Comparison of ENCODE assay signal across 11 cellular contexts in genomic region chr10:27482984-27483956, GRCh38. TPM values are rescaled to one million over a fixed set of nuclear protein-coding genes. Genes with fewer than 3 reads are reported as not detected.
DNase-seq lines count a peak whose midpoint lies in the region; ATAC-seq, FAIRE-seq and TF ChIP-seq lines count a peak whose summit lies in the region.
"Had no signal": no experiment of that assay in that cellular context is flagged by ENCODE, and none has a peak within 500 bp of the region (broad histone marks: within the 10 kb centered on the region; RNA-seq: fewer than 3 reads in every experiment).

No MANE protein-coding gene starts in this region.

- H3K9me3 Mint-ChIP-seq in type B pancreatic cell: no peaks in the 10 kb centered on the region

- peak overlapping the region; percentile 27 for H3K4me3 Mint-ChIP-seq in type B pancreatic cell

- H3K27ac Mint-ChIP-seq in type B pancreatic cell: peak overlapping the region; percentile 83

- no peaks in the 10 kb centered on the region for H3K4me1 Mint-ChIP-seq in type B pancreatic cell (ENCODE audit: unreplicated experiment)

- TF ChIP-seq CTCF in VCaP (conservative IDR thresholded peaks at IDR 0.05) (no peak), type B pancreatic cell (conservative IDR thresholded peaks at IDR 0.05) (no peak)

- no peaks in the 10 kb centered on the region for H3K36me3 Mint-ChIP-seq in type B pancreatic cell

- peaks cover 9% of the 10 kb centered on the region for H3K27me3 Mint-ChIP-seq in type B pancreatic cell

- peak; percentile 30 for FAIRE-seq in islet of Langerhans (lab: Jason Lieb, UNC)

- DNase-seq in DMS 273 (lab: John Stamatoyannopoulos, UW; ENCODE audit: unreplicated experiment) (peak; percentile 14), DMS 273 treated with DMSO at 0.1 percent for 48 hours (lab: John Stamatoyannopoulos, UW) (no peak), type B pancreatic cell (ENCODE audit: extremely low spot score, unreplicated experiment) (no peak), T-helper 1 cell (no peak), GF-D8 (lab: John Stamatoyannopoulos, UW) (no peak)
- DNase-seq: NCI-H1694 had no signal

- peak overlapping the region; percentile 89 for H3K27ac ChIP-seq in VCaP
- H3K27ac ChIP-seq: 22Rv1 had no signal

- ATAC-seq in GM21723 (IDR thresholded peaks at IDR 0.05; ENCODE audit: unreplicated experiment): no peak
- ATAC-seq: activated CD4-positive, CD25-positive, alpha-beta regulatory T cell treated with anti-CD3 and anti-CD28 coated beads, Interleukin-2, amount 50 U/mL, for 24 hours had no signal

RNA-seq across cellular contexts. Expression of gene RAB18, which starts 20.8 kb away (rescaled TPM):
- total RNA-seq in type B pancreatic cell (ENCODE audit: low replicate concordance): 81.8 and 112 TPM in 2 replicates
